ENCODE assay signal across 10 cellular contexts in the genomic region with DNA sequence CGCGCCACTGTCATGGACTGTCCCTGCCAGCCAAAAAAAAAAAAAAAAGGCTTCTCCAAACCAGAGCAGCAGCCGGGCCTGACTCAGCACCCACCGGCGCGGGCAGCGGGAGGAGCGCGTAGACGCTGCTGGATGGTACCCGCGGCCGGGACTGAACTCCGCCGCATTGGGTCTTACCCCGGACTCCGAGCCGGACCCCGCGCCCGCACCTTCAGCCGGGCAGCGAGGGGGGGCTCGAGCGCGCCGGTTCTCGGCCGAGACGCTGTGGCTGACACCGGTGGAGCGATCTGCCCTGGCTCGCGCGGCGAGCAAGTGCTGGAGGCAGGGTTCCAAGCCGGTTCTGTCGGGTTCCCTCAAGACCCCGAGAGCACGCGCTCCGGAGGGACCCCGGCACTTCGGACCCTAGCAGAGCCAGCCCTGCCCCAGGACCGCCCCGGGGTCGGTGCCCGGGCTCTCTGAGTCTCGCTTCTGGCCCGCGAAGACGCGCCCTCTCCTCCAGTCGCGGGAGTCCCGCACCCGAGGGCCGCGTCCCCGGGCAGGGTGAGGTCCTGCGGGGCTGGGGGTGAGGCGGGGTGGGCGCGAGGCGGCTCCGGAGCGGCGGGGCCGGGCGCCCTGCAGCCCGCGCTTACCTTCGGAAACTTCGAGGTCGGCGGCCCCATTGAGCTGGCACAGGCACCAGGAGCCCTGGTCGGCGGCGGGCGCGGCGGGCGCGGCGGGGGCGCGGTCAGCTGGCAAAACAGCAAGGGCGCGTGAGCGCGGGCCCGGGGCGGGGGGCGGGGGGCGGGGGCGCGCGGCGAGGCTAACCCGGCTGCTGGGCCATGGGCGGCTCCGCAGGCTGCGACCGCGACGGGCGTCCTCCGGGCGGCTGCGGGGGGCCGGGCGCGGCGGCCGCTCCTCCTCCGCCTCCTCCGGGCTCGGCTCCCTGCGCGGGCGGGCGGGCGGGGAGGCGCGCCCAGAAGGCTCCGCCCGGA. TPM values are rescaled to one million over a fixed set of nuclear protein-coding genes. Genes with fewer than 3 reads are reported as not detected.
DNase-seq lines count a peak whose midpoint lies in the region; ATAC-seq, FAIRE-seq and TF ChIP-seq lines count a peak whose summit lies in the region.
"Had no signal": no experiment of that assay in that cellular context is flagged by ENCODE, and none has a peak within 500 bp of the region (broad histone marks: within the 10 kb centered on the region; RNA-seq: fewer than 3 reads in every experiment).

No MANE protein-coding gene starts in this region.

- H3K4me1 ChIP-seq in endothelial cell of umbilical vein (ENCODE audit: control insufficient read depth, extremely low read depth, insufficient read depth, low read length) = no peaks in the 10 kb centered on the region

- CTCF ChIA-PET in endothelial cell of umbilical vein (lab: Charles Lee) = interaction anchor here (0.6 kb wide), 1 partner anchor 9 kb away, joined by 3 read pairs; no protein-coding TSS in a partner anchor

- POLR2A ChIA-PET in endothelial cell of umbilical vein (lab: Charles Lee) = no interaction called here
- POLR2A ChIA-PET in naive thymus-derived CD8-positive, alpha-beta T cell (lab: Charles Lee) = interaction anchor here (0.7 kb wide), 1 partner anchor 11 kb away, joined by 3 read pairs; no protein-coding TSS in a partner anchor

- FAIRE-seq in endothelial cell of umbilical vein (lab: Jason Lieb, UNC) = no peak

- intact Hi-C loops in endothelial cell of umbilical vein (cut with micrococcal nuclease) = no loop called here

- dilution Hi-C loops in endothelial cell of umbilical vein (cut with MboI; ENCODE audit: extremely low pct_ligation_motif_present, low sequenced_read_pairs) = no loop called here

- H3K36me3 Mint-ChIP-seq in naive thymus-derived CD8-positive, alpha-beta T cell = peaks cover 0 to 2% (median 0%) of the 10 kb centered on the region in 3 donors

- peak; percentile 27 to 39 for ATAC-seq in naive thymus-derived CD8-positive, alpha-beta T cell
- ATAC-seq in GM19035 (IDR thresholded peaks at IDR 0.05; ENCODE audit: unreplicated experiment) = no peak

- TF ChIP-seq CTCF in AG10803 (conservative IDR thresholded peaks at IDR 0.05; ENCODE audit: low read length) (no peak), endothelial cell of umbilical vein (IDR thresholded peaks at IDR 0.05; ENCODE audit: extremely low read depth in 1 of 2, insufficient read depth in 1 of 2, low read depth in 1 of 2, low read length in 2 of 2) (no peak)

- peak overlapping the region in 7 of 10 donors; percentile 22 to 79 (median 56) for H3K4me3 Mint-ChIP-seq in naive thymus-derived CD8-positive, alpha-beta T cell
- H3K4me3 Mint-ChIP-seq: neural crest cell had no signal

- no peaks in the 10 kb centered on the region for H3K36me3 ChIP-seq in endothelial cell of umbilical vein (ENCODE audit: control insufficient read depth in 2 of 2, extremely low read depth in 1 of 2, insufficient read depth in 2 of 2, low read length in 2 of 2)

- no peak for TF ChIP-seq POLR2A in endothelial cell of umbilical vein (IDR thresholded peaks at IDR 0.05; ENCODE audit: low read depth, low read length)

- H3K4me3 ChIP-seq in AG10803 (ENCODE audit: low read length) = peak overlapping the region; percentile 29; the same call in 1 of the 2 replicates
- no peak overlapping the region for H3K4me3 ChIP-seq in endothelial cell of umbilical vein (replicated peaks in 1 of 3; ENCODE audit: insufficient read depth in 1 of 3, low read depth in 1 of 3, low read length in 3 of 3)

- H3K9me3 Mint-ChIP-seq in naive thymus-derived CD8-positive, alpha-beta T cell = peaks cover 0 to 2% (median 0%) of the 10 kb centered on the region in 9 donors
- H3K9me3 Mint-ChIP-seq: neural crest cell had no signal

- H3K27me3 ChIP-seq in endothelial cell of umbilical vein (ENCODE audit: control insufficient read depth in 2 of 2, insufficient read depth in 2 of 2, low read length in 2 of 2) = peaks cover 38 to 47% of the 10 kb centered on the region in 2 experiments

- BruUV-seq in endothelial cell of umbilical vein (replicated peaks; lab: Mats Ljungman, UMichigan) = no TSS peak

- H4K20me1 ChIP-seq in endothelial cell of umbilical vein (replicated peaks; ENCODE audit: control insufficient read depth, extremely low read depth, insufficient read depth, low read length) = no peaks in the 10 kb centered on the region

- H3K27ac ChIP-seq in endothelial cell of umbilical vein (ENCODE audit: insufficient read depth, low read depth, low read length) = no peak overlapping the region

- H3K4me2 ChIP-seq in endothelial cell of umbilical vein (ENCODE audit: insufficient read depth, low read length) = no peak overlapping the region

- peaks cover 8 to 19% (median 11%) of the 10 kb centered on the region in 4 donors for H3K4me1 Mint-ChIP-seq in naive thymus-derived CD8-positive, alpha-beta T cell
- H3K4me1 Mint-ChIP-seq: neural crest cell had no signal

- H3K27ac Mint-ChIP-seq in naive thymus-derived CD8-positive, alpha-beta T cell = no peak overlapping the region

- H3K79me2 ChIP-seq in endothelial cell of umbilical vein (ENCODE audit: control insufficient read depth, insufficient read depth, low read length) = no peaks in the 10 kb centered on the region

- H3K9me3 ChIP-seq in endothelial cell of umbilical vein (replicated peaks; ENCODE audit: control insufficient read depth, insufficient read depth, low read length) = no peaks in the 10 kb centered on the region

- H3K27me3 Mint-ChIP-seq in naive thymus-derived CD8-positive, alpha-beta T cell = peaks cover 23 to 66% (median 53%) of the 10 kb centered on the region in 5 donors

- no peaks in the 10 kb centered on the region for H3K9me1 ChIP-seq in endothelial cell of umbilical vein (replicated peaks; ENCODE audit: control insufficient read depth, extremely low read depth, insufficient read depth, low read length)

- peak; percentile 19 for DNase-seq in AG10803 (ENCODE audit: low read depth)
- DNase-seq in HuH-7.5 (ENCODE audit: low spot score) = peak; percentile 57
- DNase-seq in endothelial cell of umbilical vein (ENCODE audit: low read depth, low spot score) = no peak
- no peak for DNase-seq in naive thymus-derived CD8-positive, alpha-beta T cell
- no peak for DNase-seq in GM19240 (ENCODE audit: insufficient read length, low spot score)
- DNase-seq in activated CD4-positive, CD25-positive, alpha-beta regulatory T cell treated with anti-CD3 and anti-CD28 coated beads, Interleukin-2, amount 50 U/mL, for 72 hours = no peak
- DNase-seq in cortex of kidney (lab: John Stamatoyannopoulos, UW) = no peak
- DNase-seq: NCI-H1436 had no signal

- no peak overlapping the region for H2AFZ ChIP-seq in endothelial cell of umbilical vein (ENCODE audit: low read depth, low read length)

- no peak overlapping the region for H3K9ac ChIP-seq in endothelial cell of umbilical vein (replicated peaks; ENCODE audit: extremely low read depth, insufficient read depth, low read length)

TF ChIP-seq in endothelial cell of umbilical vein, 7 proteins besides CTCF, POLR2A, EP300 and RAD21:
- peak; percentile 92 for TF ChIP-seq EZH2 (IDR thresholded peaks at IDR 0.05; ENCODE audit: borderline replicate concordance, low read depth, low read length, severe bottlenecking)
- TF ChIP-seq GATA2 (IDR thresholded peaks at IDR 0.05; ENCODE audit: insufficient read depth, insufficient read length, low read depth, low read length) = no peak

RNA-seq across cellular contexts. Expression of a gene that starts 11.8 kb away (rescaled TPM):
- total RNA-seq in endothelial cell of umbilical vein = 15.7 and 24.2 TPM in 2 replicates
- 25.1 and 30.1 TPM in 2 replicates for polyA plus RNA-seq in endothelial cell of umbilical vein
- polyA plus RNA-seq in endothelial cell of umbilical vein (2011; cell fraction: cytosol; rRNA removed) = 14.1 and 16.0 TPM in 2 replicates
- 16.2 and 18.1 TPM in 2 replicates for polyA plus RNA-seq in endothelial cell of umbilical vein (2011; cell fraction: nucleus; rRNA removed)
- 15.8 and 18.0 TPM in 2 replicates for polyA plus RNA-seq in endothelial cell of umbilical vein (2012)
- 28.0 and 28.9 TPM in 2 replicates for polyA minus RNA-seq in endothelial cell of umbilical vein
- 7.1 TPM for polyA minus RNA-seq in endothelial cell of umbilical vein (2011; cell fraction: cytosol; rRNA and poly(A)+ RNA removed)
- polyA minus RNA-seq in endothelial cell of umbilical vein (2011; cell fraction: nucleus; rRNA and poly(A)+ RNA removed) = 9.9 and 11.3 TPM in 2 replicates
- total RNA-seq in naive thymus-derived CD8-positive, alpha-beta T cell = 10 to 100 TPM; 41.2 to 43.2 TPM
- polyA plus RNA-seq in naive thymus-derived CD8-positive, alpha-beta T cell = 10 to 100 TPM; 11.8 to 30.4 (median 14.4) TPM

Comparison
In these comparisons a context has a peak if more than half of its experiments do, and no peak if none do; other contexts are left out.
1. DNase-seq: peak in AG10803 (single experiment) and HuH-7.5 (single experiment); none in endothelial cell of umbilical vein (single experiment), naive thymus-derived CD8-positive, alpha-beta T cell (0 of 10), GM19240 (single experiment), activated CD4-positive, CD25-positive, alpha-beta regulatory T cell treated with anti-CD3 and anti-CD28 coated beads, Interleukin-2, amount 50 U/mL, for 72 hours (single experiment) and cortex of kidney (single experiment).